In genomic region chr2:24509425-24509824, GRCh38 we compare ENCODE assay signal across 13 cellular contexts. TPM values are rescaled to one million over a fixed set of nuclear protein-coding genes. Genes with fewer than 3 reads are reported as not detected.
A peak's percentile ranks its signal among the peaks of the same experiment; 100 is the strongest.
DNase-seq lines count a peak whose midpoint lies in the region; ATAC-seq, FAIRE-seq and TF ChIP-seq lines count a peak whose summit lies in the region.
"Had no signal": no experiment of that assay in that cellular context is flagged by ENCODE, and none has a peak within 500 bp of the region (broad histone marks: within the 10 kb centered on the region; RNA-seq: fewer than 3 reads in every experiment).

No MANE protein-coding gene starts in this region.

- 95 to 100% (median 97%) methylated on average over 1 of the region's 1 CpG for WGBS in adrenal gland, 4 donors

- FAIRE-seq in GM12892 (lab: Jason Lieb, UNC) = peak; percentile 95
- FAIRE-seq: islet of Langerhans had no signal

- H3K36me3 Mint-ChIP-seq in HFFc6 (ENCODE audit: low read depth) = no peaks in the 10 kb centered on the region

- H3K4me1 ChIP-seq in adrenal gland (replicated peaks in 1 of 2) = peaks cover 21 to 44% of the 10 kb centered on the region in 2 donors
- H3K4me1 ChIP-seq: SJSA1 had no signal

- DNase-seq in GM12892 (ENCODE audit: insufficient read length) (no peak), cortex of kidney (lab: John Stamatoyannopoulos, UW) (no peak), NCI-H2227 treated with DMSO at 0.1 percent for 48 hours (lab: John Stamatoyannopoulos, UW) (no peak), HFFc6 (no peak), adrenal gland (no peak)
- DNase-seq: BE2C; stimulated activated CD4-positive, alpha-beta T cell treated with anti-CD3 and anti-CD28 coated beads, Interleukin-2, amount 100 ng/mL, for 48 hours; tibial artery had no signal

- no peaks in the 10 kb centered on the region for H3K27me3 ChIP-seq in adrenal gland
- H3K27me3 ChIP-seq: BE2C, SJSA1, tibial artery had no signal

- TF ChIP-seq POLR2A in GM12892 (IDR thresholded peaks at IDR 0.05; ENCODE audit: low read depth, low read length) (no peak), adrenal gland (IDR thresholded peaks at IDR 0.05) (no peak)

- no peaks in the 10 kb centered on the region for H3K27me3 Mint-ChIP-seq in HFFc6 (ENCODE audit: insufficient read depth)

- H3K9me3 Mint-ChIP-seq in HFFc6 = no peaks in the 10 kb centered on the region

- ATAC-seq in GM19328 (IDR thresholded peaks at IDR 0.05; ENCODE audit: unreplicated experiment) (peak; percentile 76), HG02798 (IDR thresholded peaks at IDR 0.05; ENCODE audit: poor library complexity, unreplicated experiment) (peak; percentile 89), HG03521 (IDR thresholded peaks at IDR 0.05; ENCODE audit: unreplicated experiment) (peak; percentile 70)

- intact Hi-C loops in adrenal gland (cut with DNase I) = no loop called here

- no peak overlapping the region for H3K4me3 Mint-ChIP-seq in HFFc6

- no peak overlapping the region for H3K4me3 ChIP-seq in adrenal gland
- H3K4me3 ChIP-seq: SJSA1, tibial artery had no signal

- no peaks in the 10 kb centered on the region for H3K36me3 ChIP-seq in adrenal gland (replicated peaks in 1 of 2)
- H3K36me3 ChIP-seq: BE2C, SJSA1, tibial artery had no signal

- TF ChIP-seq CTCF in HFFc6 (IDR thresholded peaks at IDR 0.05) (no peak), adrenal gland (IDR thresholded peaks at IDR 0.05) (no peak)

- H3K9me3 ChIP-seq in adrenal gland (replicated peaks in 1 of 3) = no peaks in the 10 kb centered on the region
- H3K9me3 ChIP-seq: BE2C, SJSA1, tibial artery had no signal

- H3K4me1 Mint-ChIP-seq in HFFc6 (ENCODE audit: low read depth) = peaks cover 21% of the 10 kb centered on the region

- H3K27ac ChIP-seq in adrenal gland = no peak overlapping the region
- H3K27ac ChIP-seq: SJSA1, tibial artery had no signal

- no peak overlapping the region for H3K27ac Mint-ChIP-seq in HFFc6

RNA-seq across cellular contexts. Expression of gene NCOA1, which starts 18.4 kb away (rescaled TPM):
- polyA plus RNA-seq in GM12892 (2012; ENCODE audit: missing spikeins) = 10.8 TPM
- total RNA-seq in HFFc6 (2021; fragmentation: NEBNext Ultra II Directional; extraction: Animal tissue kit (Norgen Biotek cat#: 25700)) = 10 to 100 TPM in 4 of 6 experiments, 1 to 10 TPM in 2; 8.6 to 11.2 (median 10.7) TPM
- total RNA-seq in adrenal gland = 10 to 100 TPM; 41.0 to 85.5 (median 60.7) TPM
- polyA plus RNA-seq in adrenal gland = 10 to 100 TPM; 13.6 to 40.6 (median 14.6) TPM
